12 cellular contexts compared by ENCODE assay signal in genomic region chr5:107402881-107403280, GRCh38.
DNase-seq lines count a peak whose midpoint lies in the region; ATAC-seq, FAIRE-seq and TF ChIP-seq lines count a peak whose summit lies in the region.
"Had no signal": no experiment of that assay in that cellular context is flagged by ENCODE, and none has a peak within 500 bp of the region (broad histone marks: within the 10 kb centered on the region; RNA-seq: fewer than 3 reads in every experiment).

No MANE protein-coding gene starts in this region.

- no peaks in the 10 kb centered on the region; a peak in 1 of 7 replicates for H3K27me3 ChIP-seq in H1 (replicated peaks in 1 of 4; ENCODE audit: control insufficient read depth in 3 of 4, extremely low read depth in 1 of 4, insufficient read depth in 3 of 4, low read length in 3 of 4)
- H3K27me3 ChIP-seq in osteoblast (ENCODE audit: insufficient read depth, low read length): no peaks in the 10 kb centered on the region
- H3K27me3 ChIP-seq: adrenal gland had no signal

- no peak overlapping the region for H3K18ac ChIP-seq in H1 (ENCODE audit: extremely low read depth, low read length)

- peak overlapping the region in 1 of 4 experiments; percentile 4; a peak in 1 of 8 replicates for H3K4me3 ChIP-seq in H1 (ENCODE audit: extremely low read depth in 1 of 4, insufficient read depth in 2 of 4, low read depth in 3 of 4, low read length in 4 of 4)
- no peak overlapping the region for H3K4me3 ChIP-seq in osteoblast (ENCODE audit: insufficient read depth, low read length)
- H3K4me3 ChIP-seq: adrenal gland, skin epidermis had no signal

- H3K9me3 ChIP-seq in H1 (ENCODE audit: insufficient read depth in 2 of 2, low read depth in 1 of 2, low read length in 1 of 2) (no peaks in the 10 kb centered on the region), osteoblast (ENCODE audit: low read depth, low read length) (no peaks in the 10 kb centered on the region)
- H3K9me3 ChIP-seq: adrenal gland had no signal

- H2BK5ac ChIP-seq in H1 (ENCODE audit: low read depth, low read length): no peak overlapping the region

- H3K27ac ChIP-seq in H1 (ENCODE audit: low read depth, low read length): no peak overlapping the region
- H3K27ac ChIP-seq in osteoblast (ENCODE audit: low read depth, low read length): no peak overlapping the region
- H3K27ac ChIP-seq: adrenal gland had no signal

- no peak for FAIRE-seq in H1 (lab: Jason Lieb, UNC)

- no peaks in the 10 kb centered on the region for H3K36me3 ChIP-seq in H1 (ENCODE audit: control insufficient read depth in 2 of 4, insufficient read depth in 4 of 4, low read length in 3 of 4)
- no peaks in the 10 kb centered on the region for H3K36me3 ChIP-seq in osteoblast (ENCODE audit: insufficient read depth, low read length)
- H3K36me3 ChIP-seq: adrenal gland had no signal

- H3K4me1 ChIP-seq in H1 (replicated peaks in 1 of 4; ENCODE audit: control insufficient read depth in 3 of 4, insufficient read depth in 4 of 4, low read length in 3 of 4) (peaks cover 2 to 32% (median 16%) of the 10 kb centered on the region in 4 experiments; a peak in 6 of 7 replicates), osteoblast (ENCODE audit: insufficient read depth, low read length) (peaks cover 4% of the 10 kb centered on the region)
- H3K4me1 ChIP-seq: adrenal gland had no signal

- H3K23me2 ChIP-seq in H1 (ENCODE audit: low read depth, low read length): no peaks in the 10 kb centered on the region

- DNase-seq in NCI-H345 treated with DMSO at 0.1 percent for 48 hours (lab: John Stamatoyannopoulos, UW; ENCODE audit: unreplicated experiment) (peak; percentile 53), H1 (ENCODE audit: low read depth in 1 of 2, low spot score in 2 of 2) (no peak), osteoblast (ENCODE audit: insufficient read length, low spot score, missing footprints) (no peak), NK-92 (lab: John Stamatoyannopoulos, UW; ENCODE audit: unreplicated experiment) (no peak), 8988T (no peak), SIG-M5 treated with dmso at 0.1 percent for 504 hours (lab: John Stamatoyannopoulos, UW; ENCODE audit: unreplicated experiment) (no peak)
- DNase-seq: adrenal gland; CD4-positive, alpha-beta T cell; HFFc6 had no signal

- H3K4ac ChIP-seq in H1 (replicated peaks; ENCODE audit: insufficient read length, low read depth, low read length): no peak overlapping the region

- no peak overlapping the region for H2BK120ac ChIP-seq in H1 (replicated peaks; ENCODE audit: low read depth, low read length)

- no peak overlapping the region for H4K5ac ChIP-seq in H1 (ENCODE audit: insufficient read length, low read depth, low read length)

- no peak for TF ChIP-seq CTCF in H1 (IDR thresholded peaks at IDR 0.05; ENCODE audit: control extremely low read depth in 1 of 3, insufficient read depth in 1 of 3, low read depth in 1 of 3, low read length in 3 of 3)
- TF ChIP-seq CTCF in osteoblast (IDR thresholded peaks at IDR 0.05; ENCODE audit: extremely low read depth, low read depth, low read length): no peak

- TF ChIP-seq POLR2A in H1 (IDR thresholded peaks at IDR 0.05; ENCODE audit: control extremely low read depth in 1 of 2, low read depth in 2 of 2, low read length in 2 of 2): no peak

- no peak overlapping the region for H4K91ac ChIP-seq in H1 (replicated peaks; ENCODE audit: insufficient read length, low read length)

- no peak overlapping the region for H2BK15ac ChIP-seq in H1 (ENCODE audit: low read length)

- no peak overlapping the region for H3K56ac ChIP-seq in H1 (replicated peaks; ENCODE audit: insufficient read length, low read depth, low read length)

- ATAC-seq in HG03565 (IDR thresholded peaks at IDR 0.05; ENCODE audit: unreplicated experiment): no peak

- no peak overlapping the region for H2AFZ ChIP-seq in H1 (ENCODE audit: low read length)
- H2AFZ ChIP-seq in osteoblast (ENCODE audit: low read length): peak overlapping the region; percentile 50

- no peak overlapping the region for H3K23ac ChIP-seq in H1 (ENCODE audit: insufficient read length)

- WGBS in H1 (ENCODE audit: extremely low coverage in 1 of 2, insufficient coverage in 1 of 2, insufficient read length in 1 of 2, insufficient replicate concordance in 2 of 2, low coverage in 1 of 2, low lambda C conversion rate in 2 of 2, missing lambda C conversion rate in 1 of 2), 2 experiments: 52% methylated on average over 7 of the region's 7 CpGs; no CpG with 5 or more reads in 1 of the 2 experiments

- H3K4me2 ChIP-seq in H1 (ENCODE audit: insufficient read depth in 1 of 2, low read depth in 2 of 2, low read length in 2 of 2) (peak overlapping the region; percentile 4 to 9; a peak in 3 of 4 replicates), osteoblast (ENCODE audit: insufficient read depth, low read length) (peak overlapping the region; percentile 16)

- no peak overlapping the region for H4K8ac ChIP-seq in H1 (ENCODE audit: extremely low read depth, insufficient read depth, low read length)

- TF ChIP-seq RAD21 in Ishikawa (IDR thresholded peaks at IDR 0.05; ENCODE audit: low read depth) (no peak), H1 (IDR thresholded peaks at IDR 0.05 in 1 of 2, conservative IDR thresholded peaks at IDR 0.05 in 1 of 2; ENCODE audit: low read depth in 2 of 2, low read length in 2 of 2) (no peak)

- H3K79me2 ChIP-seq in H1 (ENCODE audit: control insufficient read depth in 1 of 2, insufficient read depth in 2 of 2, low read length in 2 of 2) (no peaks in the 10 kb centered on the region), osteoblast (ENCODE audit: insufficient read depth, low read length) (no peaks in the 10 kb centered on the region)

- H2BK20ac ChIP-seq in H1 (ENCODE audit: low read length): no peak overlapping the region

- H2BK12ac ChIP-seq in H1 (ENCODE audit: low read depth, low read length): no peak overlapping the region

- POLR2A ChIA-PET in H1 (lab: Charles Lee; ENCODE audit: partially characterized antibody): no interaction called here

- TF ChIP-seq EP300 in Ishikawa (IDR thresholded peaks at IDR 0.05; ENCODE audit: borderline replicate concordance): peak; percentile 55; the same call in 1 of the 2 replicates
- no peak for TF ChIP-seq EP300 in H1 (IDR thresholded peaks at IDR 0.05; ENCODE audit: borderline replicate concordance in 1 of 2, low read depth in 2 of 2, low read length in 2 of 2)

- CTCF ChIA-PET in H1 (lab: Charles Lee; ENCODE audit: partially characterized antibody): no interaction called here

- H3K14ac ChIP-seq in H1 (ENCODE audit: insufficient read length): no peak overlapping the region

- no peaks in the 10 kb centered on the region for H4K20me1 ChIP-seq in H1 (replicated peaks in 1 of 2; ENCODE audit: control insufficient read depth in 1 of 2, insufficient read depth in 2 of 2, low read length in 2 of 2)
- no peaks in the 10 kb centered on the region for H4K20me1 ChIP-seq in osteoblast (ENCODE audit: insufficient read depth, low read length)

- H3K79me1 ChIP-seq in H1 (ENCODE audit: low read depth, low read length): no peaks in the 10 kb centered on the region

- no peak overlapping the region for H3K9ac ChIP-seq in H1 (replicated peaks in 1 of 4; ENCODE audit: extremely low read depth in 1 of 4, low read depth in 3 of 4, low read length in 3 of 4)

- no peak overlapping the region for H2AK5ac ChIP-seq in H1 (ENCODE audit: low read depth, low read length)

TF ChIP-seq in Ishikawa, 13 proteins besides CTCF, POLR2A, EP300 and RAD21 (continues in another document):
- TF ChIP-seq USF1 (IDR thresholded peaks at IDR 0.05): no peak
- no peak for TF ChIP-seq TAF1 (IDR thresholded peaks at IDR 0.05; ENCODE audit: low read depth)
- TF ChIP-seq FOXM1 (IDR thresholded peaks at IDR 0.05; ENCODE audit: borderline replicate concordance, low read depth): no peak

TF ChIP-seq in H1, 55 proteins besides CTCF, POLR2A, EP300 and RAD21:
- no peak for TF ChIP-seq E2F6 (IDR thresholded peaks at IDR 0.05)
TF ChIP-seq in H1: peak in this region for 0.
